11 cellular contexts compared by ENCODE assay signal in genomic region chr1:110786802-110787327, GRCh38.
DNase-seq lines count a peak whose midpoint lies in the region; ATAC-seq and TF ChIP-seq lines count a peak whose summit lies in the region.
"Had no signal": no experiment of that assay in that cellular context is flagged by ENCODE, and none has a peak within 500 bp of the region (broad histone marks: within the 10 kb centered on the region; RNA-seq: fewer than 3 reads in every experiment).

No MANE protein-coding gene starts in this region.

- H3K27me3 ChIP-seq in body of pancreas, result no peaks in the 10 kb centered on the region
- H3K27me3 ChIP-seq in endodermal cell (ENCODE audit: control insufficient read depth, insufficient read depth, low read length, poor library complexity, severe bottlenecking), result peaks cover 62% of the 10 kb centered on the region
- H3K27me3 ChIP-seq: gastrocnemius medialis had no signal

- H3K36me3 ChIP-seq in body of pancreas (replicated peaks in 1 of 2; ENCODE audit: insufficient read depth in 1 of 2, low read depth in 2 of 2) (no peaks in the 10 kb centered on the region), endodermal cell (ENCODE audit: control insufficient read depth, insufficient read depth, low read length) (no peaks in the 10 kb centered on the region)
- H3K36me3 ChIP-seq: gastrocnemius medialis, left lung had no signal

- H3K9me3 ChIP-seq in T-helper 17 cell (ENCODE audit: control insufficient read depth, low read length, poor library complexity, severe bottlenecking) (peaks cover 4% of the 10 kb centered on the region), body of pancreas (no peaks in the 10 kb centered on the region), endodermal cell (ENCODE audit: control insufficient read depth, low read length) (no peaks in the 10 kb centered on the region)
- H3K9me3 ChIP-seq: gastrocnemius medialis had no signal

- H3K9me3 Mint-ChIP-seq in activated T-cell treated with anti-CD3 and anti-CD28 coated beads, Interleukin-2, amount 50 U/mL, for 24 hours, result peaks cover 10% of the 10 kb centered on the region
- peaks cover 7 to 11% of the 10 kb centered on the region in 2 donors for H3K9me3 Mint-ChIP-seq in stimulated activated naive B cell treated with anti-CD40 and anti-IgM and Interleukin-4, amounts not matched to agents 10 μg/mL and 1 μg/mL and 100 μg/mL, for 72 hours
- H3K9me3 Mint-ChIP-seq in WTC11, result peaks cover 11% of the 10 kb centered on the region
- H3K9me3 Mint-ChIP-seq in endodermal cell, result no peaks in the 10 kb centered on the region

- 47 to 58% methylated on average over 3 of the region's 3 CpGs for WGBS in body of pancreas, 2 donors
- WGBS in endodermal cell (ENCODE audit: insufficient coverage in 1 of 2, insufficient read length in 1 of 2), 2 experiments, result no CpG with 5 or more reads among the region's 3 CpGs

- H3K4me1 ChIP-seq in body of pancreas (no peaks in the 10 kb centered on the region), endodermal cell (ENCODE audit: control insufficient read depth, insufficient read depth, low read length) (no peaks in the 10 kb centered on the region)
- H3K4me1 ChIP-seq: gastrocnemius medialis, left lung had no signal

- H3K27ac Mint-ChIP-seq in activated T-cell treated with anti-CD3 and anti-CD28 coated beads, Interleukin-2, amount 50 U/mL, for 24 hours, result peak overlapping the region; percentile 45
- H3K27ac Mint-ChIP-seq in T-helper 17 cell (peak overlapping the region; percentile 88), WTC11 (no peak overlapping the region), endodermal cell (no peak overlapping the region)
- H3K27ac Mint-ChIP-seq in stimulated activated naive B cell treated with anti-CD40 and anti-IgM and Interleukin-4, amounts not matched to agents 10 μg/mL and 1 μg/mL and 100 μg/mL, for 72 hours, result peak overlapping the region; percentile 72

- intact Hi-C loops in body of pancreas (cut with DNase I), result loop anchor here (5.0 kb wide), 1 partner anchor 155 kb away; no protein-coding TSS in a partner anchor

- POLR2A ChIA-PET in WTC11 (lab: Charles Lee), result no interaction called here

- ATAC-seq in HG02763 (IDR thresholded peaks at IDR 0.05; ENCODE audit: unreplicated experiment) (peak; percentile 40), T-helper 17 cell (peak; percentile 39), body of pancreas (no peak), WTC11 (no peak)
- ATAC-seq in stimulated activated naive B cell treated with anti-CD40 and anti-IgM and Interleukin-4, amounts not matched to agents 10 μg/mL and 1 μg/mL and 100 μg/mL, for 72 hours (replicated peaks), result peak in 1 of 2 donors; percentile 13
- ATAC-seq: gastrocnemius medialis, Panc1 had no signal

- no peak overlapping the region for H3K27ac ChIP-seq in body of pancreas
- H3K27ac ChIP-seq in endodermal cell (ENCODE audit: low read depth, low read length), result no peak overlapping the region
- H3K27ac ChIP-seq: gastrocnemius medialis had no signal

- H3K4me3 ChIP-seq in body of pancreas (no peak overlapping the region), endodermal cell (ENCODE audit: low read length) (no peak overlapping the region)
- H3K4me3 ChIP-seq: gastrocnemius medialis, left lung had no signal

- peaks cover 2% of the 10 kb centered on the region for H3K36me3 Mint-ChIP-seq in activated T-cell treated with anti-CD3 and anti-CD28 coated beads, Interleukin-2, amount 50 U/mL, for 24 hours (ENCODE audit: low read depth)
- H3K36me3 Mint-ChIP-seq in T-helper 17 cell (ENCODE audit: low read depth), result no peaks in the 10 kb centered on the region
- H3K36me3 Mint-ChIP-seq in stimulated activated naive B cell treated with anti-CD40 and anti-IgM and Interleukin-4, amounts not matched to agents 10 μg/mL and 1 μg/mL and 100 μg/mL, for 72 hours, result peaks cover 6 to 7% of the 10 kb centered on the region in 2 donors
- H3K36me3 Mint-ChIP-seq in WTC11, result no peaks in the 10 kb centered on the region
- H3K36me3 Mint-ChIP-seq in endodermal cell (ENCODE audit: low read depth), result no peaks in the 10 kb centered on the region

- no peaks in the 10 kb centered on the region for H3K27me3 Mint-ChIP-seq in activated T-cell treated with anti-CD3 and anti-CD28 coated beads, Interleukin-2, amount 50 U/mL, for 24 hours
- H3K27me3 Mint-ChIP-seq in T-helper 17 cell (no peaks in the 10 kb centered on the region), WTC11 (ENCODE audit: low read depth) (peaks cover 36% of the 10 kb centered on the region), endodermal cell (ENCODE audit: insufficient read depth) (peaks cover 36% of the 10 kb centered on the region)
- H3K27me3 Mint-ChIP-seq in stimulated activated naive B cell treated with anti-CD40 and anti-IgM and Interleukin-4, amounts not matched to agents 10 μg/mL and 1 μg/mL and 100 μg/mL, for 72 hours, result no peaks in the 10 kb centered on the region

- CTCF ChIA-PET in WTC11 (lab: Charles Lee), result interaction anchor here (1.0 to 2.3 kb wide), 5 partner anchors 21 to 263 kb away, joined by 3 to 12 read pairs (median 4); no protein-coding TSS in a partner anchor

- no peak overlapping the region for H3K4me3 Mint-ChIP-seq in activated T-cell treated with anti-CD3 and anti-CD28 coated beads, Interleukin-2, amount 50 U/mL, for 24 hours
- peak overlapping the region; percentile 92 for H3K4me3 Mint-ChIP-seq in T-helper 17 cell
- peak overlapping the region in 1 of 2 donors; percentile 55 for H3K4me3 Mint-ChIP-seq in stimulated activated naive B cell treated with anti-CD40 and anti-IgM and Interleukin-4, amounts not matched to agents 10 μg/mL and 1 μg/mL and 100 μg/mL, for 72 hours
- H3K4me3 Mint-ChIP-seq in WTC11, result no peak overlapping the region
- no peak overlapping the region for H3K4me3 Mint-ChIP-seq in endodermal cell

- DNase-seq in activated T-cell treated with anti-CD3 and anti-CD28 coated beads, Interleukin-2, amount 50 U/mL, for 24 hours, result no peak
- DNase-seq in activated T-cell treated with anti-CD3 and anti-CD28 coated beads, Interleukin-2, amount 50 U/mL, for 48 hours, result no peak
- no peak for DNase-seq in T-helper 17 cell
- DNase-seq in stimulated activated naive B cell treated with anti-CD40 and anti-IgM and Interleukin-4, amounts not matched to agents 10 μg/mL and 1 μg/mL and 100 μg/mL, for 72 hours, result no peak
- DNase-seq in body of pancreas, result no peak
- no peak for DNase-seq in WTC11 (ENCODE audit: low spot score)
- no peak for DNase-seq in endodermal cell
- DNase-seq: gastrocnemius medialis, left lung had no signal

- no peak overlapping the region for H3K9ac ChIP-seq in endodermal cell (ENCODE audit: extremely low read depth, low read length, poor library complexity, severe bottlenecking)

- TF ChIP-seq CTCF in body of pancreas (IDR thresholded peaks at IDR 0.05) (no peak), WTC11 (IDR thresholded peaks at IDR 0.05) (no peak), endodermal cell (conservative IDR thresholded peaks at IDR 0.05) (no peak)

- peaks cover 46% of the 10 kb centered on the region for H3K4me1 Mint-ChIP-seq in activated T-cell treated with anti-CD3 and anti-CD28 coated beads, Interleukin-2, amount 50 U/mL, for 24 hours (ENCODE audit: low read depth)
- H3K4me1 Mint-ChIP-seq in T-helper 17 cell (peaks cover 47% of the 10 kb centered on the region), WTC11 (no peaks in the 10 kb centered on the region), endodermal cell (no peaks in the 10 kb centered on the region)
- peaks cover 39 to 56% of the 10 kb centered on the region in 2 donors for H3K4me1 Mint-ChIP-seq in stimulated activated naive B cell treated with anti-CD40 and anti-IgM and Interleukin-4, amounts not matched to agents 10 μg/mL and 1 μg/mL and 100 μg/mL, for 72 hours

- TF ChIP-seq POLR2A in body of pancreas (IDR thresholded peaks at IDR 0.05), result no peak

TF ChIP-seq in WTC11, 78 proteins besides CTCF, POLR2A, EP300 and RAD21 (continues in another document):
- TF ChIP-seq NFE2L1 (CRISPR knock-in tag; IDR thresholded peaks at IDR 0.05) (no peak), SMAD4 (CRISPR knock-in tag; IDR thresholded peaks at IDR 0.05) (no peak), CBFB (CRISPR knock-in tag; IDR thresholded peaks at IDR 0.05; ENCODE audit: low read depth) (no peak), E2F1 (CRISPR knock-in tag; IDR thresholded peaks at IDR 0.05) (no peak), ZNF423 (CRISPR knock-in tag; IDR thresholded peaks at IDR 0.05) (no peak), OVOL2 (CRISPR knock-in tag; IDR thresholded peaks at IDR 0.05; ENCODE audit: borderline replicate concordance) (no peak), SMAD3 (CRISPR knock-in tag; IDR thresholded peaks at IDR 0.05; ENCODE audit: borderline replicate concordance) (no peak), NFYB (CRISPR knock-in tag; conservative IDR thresholded peaks at IDR 0.05; ENCODE audit: low read depth) (no peak), CREB1 (CRISPR knock-in tag; IDR thresholded peaks at IDR 0.05) (no peak), PREB (CRISPR knock-in tag; IDR thresholded peaks at IDR 0.05; ENCODE audit: borderline replicate concordance) (no peak)
- TF ChIP-seq, protein P1, sequence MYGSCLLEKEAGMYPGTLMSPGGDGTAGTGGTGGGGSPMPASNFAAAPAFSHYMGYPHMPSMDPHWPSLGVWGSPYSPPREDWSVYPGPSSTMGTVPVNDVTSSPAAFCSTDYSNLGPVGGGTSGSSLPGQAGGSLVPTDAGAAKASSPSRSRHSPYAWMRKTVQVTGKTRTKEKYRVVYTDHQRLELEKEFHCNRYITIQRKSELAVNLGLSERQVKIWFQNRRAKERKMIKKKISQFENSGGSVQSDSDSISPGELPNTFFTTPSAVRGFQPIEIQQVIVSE (CRISPR knock-in tag; IDR thresholded peaks at IDR 0.05; ENCODE audit: borderline replicate concordance), result no peak

Comparison
In these comparisons a context has a peak if more than half of its experiments do, and no peak if none do; other contexts are left out.
1. H3K27ac Mint-ChIP-seq: peak in activated T-cell treated with anti-CD3 and anti-CD28 coated beads, Interleukin-2, amount 50 U/mL, for 24 hours (single experiment), T-helper 17 cell (single experiment) and stimulated activated naive B cell treated with anti-CD40 and anti-IgM and Interleukin-4, amounts not matched to agents 10 μg/mL and 1 μg/mL and 100 μg/mL, for 72 hours (single experiment); none in WTC11 (single experiment) and endodermal cell (single experiment).
2. ATAC-seq: peak in HG02763 (single experiment) and T-helper 17 cell (single experiment); none in body of pancreas (single experiment) and WTC11 (single experiment).